1 cellular context compared by ENCODE assay signal in the genomic region with DNA sequence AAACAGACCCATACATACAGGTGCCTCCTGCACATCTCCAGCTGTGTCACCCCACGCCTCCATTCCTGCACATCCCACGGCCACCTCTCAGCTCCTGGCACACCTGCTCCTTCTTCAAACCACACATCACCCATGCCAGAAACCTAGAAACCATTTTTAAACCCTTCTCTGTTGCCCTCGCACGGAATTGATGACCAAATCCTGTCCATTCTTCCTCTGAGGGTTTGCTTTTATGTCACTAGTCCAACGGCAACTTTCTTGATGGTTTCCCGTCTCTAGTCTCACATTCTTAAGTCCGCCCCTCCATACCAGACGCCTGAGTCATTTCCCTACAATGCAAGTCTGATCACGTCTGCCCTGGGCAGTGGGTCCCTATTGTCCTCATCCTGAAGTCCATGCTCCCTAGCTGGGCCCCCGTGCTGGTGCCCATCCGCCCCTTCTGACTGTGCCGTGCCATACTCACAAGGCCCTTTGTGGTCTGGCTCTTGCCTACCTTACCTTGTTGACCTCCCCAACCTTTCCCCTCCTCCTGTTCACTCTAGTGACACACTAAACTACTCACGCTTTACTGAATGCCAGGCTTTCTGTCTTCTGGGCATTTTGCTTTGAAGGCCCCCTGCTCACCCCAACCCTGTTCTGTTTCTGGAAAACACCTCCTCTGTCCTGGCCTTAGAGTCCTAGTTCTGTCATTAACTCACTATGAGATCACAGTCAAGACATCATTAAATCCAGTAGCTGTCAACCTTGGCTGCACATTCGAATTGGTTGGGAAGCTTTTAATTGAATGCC.
TF ChIP-seq lines count a peak whose summit lies in the region.

No MANE protein-coding gene starts in this region.

TF ChIP-seq in K562, 482 proteins besides CTCF, POLR2A, EP300 and RAD21 (continued from another document and continues in another):
- TF ChIP-seq, protein P1, sequence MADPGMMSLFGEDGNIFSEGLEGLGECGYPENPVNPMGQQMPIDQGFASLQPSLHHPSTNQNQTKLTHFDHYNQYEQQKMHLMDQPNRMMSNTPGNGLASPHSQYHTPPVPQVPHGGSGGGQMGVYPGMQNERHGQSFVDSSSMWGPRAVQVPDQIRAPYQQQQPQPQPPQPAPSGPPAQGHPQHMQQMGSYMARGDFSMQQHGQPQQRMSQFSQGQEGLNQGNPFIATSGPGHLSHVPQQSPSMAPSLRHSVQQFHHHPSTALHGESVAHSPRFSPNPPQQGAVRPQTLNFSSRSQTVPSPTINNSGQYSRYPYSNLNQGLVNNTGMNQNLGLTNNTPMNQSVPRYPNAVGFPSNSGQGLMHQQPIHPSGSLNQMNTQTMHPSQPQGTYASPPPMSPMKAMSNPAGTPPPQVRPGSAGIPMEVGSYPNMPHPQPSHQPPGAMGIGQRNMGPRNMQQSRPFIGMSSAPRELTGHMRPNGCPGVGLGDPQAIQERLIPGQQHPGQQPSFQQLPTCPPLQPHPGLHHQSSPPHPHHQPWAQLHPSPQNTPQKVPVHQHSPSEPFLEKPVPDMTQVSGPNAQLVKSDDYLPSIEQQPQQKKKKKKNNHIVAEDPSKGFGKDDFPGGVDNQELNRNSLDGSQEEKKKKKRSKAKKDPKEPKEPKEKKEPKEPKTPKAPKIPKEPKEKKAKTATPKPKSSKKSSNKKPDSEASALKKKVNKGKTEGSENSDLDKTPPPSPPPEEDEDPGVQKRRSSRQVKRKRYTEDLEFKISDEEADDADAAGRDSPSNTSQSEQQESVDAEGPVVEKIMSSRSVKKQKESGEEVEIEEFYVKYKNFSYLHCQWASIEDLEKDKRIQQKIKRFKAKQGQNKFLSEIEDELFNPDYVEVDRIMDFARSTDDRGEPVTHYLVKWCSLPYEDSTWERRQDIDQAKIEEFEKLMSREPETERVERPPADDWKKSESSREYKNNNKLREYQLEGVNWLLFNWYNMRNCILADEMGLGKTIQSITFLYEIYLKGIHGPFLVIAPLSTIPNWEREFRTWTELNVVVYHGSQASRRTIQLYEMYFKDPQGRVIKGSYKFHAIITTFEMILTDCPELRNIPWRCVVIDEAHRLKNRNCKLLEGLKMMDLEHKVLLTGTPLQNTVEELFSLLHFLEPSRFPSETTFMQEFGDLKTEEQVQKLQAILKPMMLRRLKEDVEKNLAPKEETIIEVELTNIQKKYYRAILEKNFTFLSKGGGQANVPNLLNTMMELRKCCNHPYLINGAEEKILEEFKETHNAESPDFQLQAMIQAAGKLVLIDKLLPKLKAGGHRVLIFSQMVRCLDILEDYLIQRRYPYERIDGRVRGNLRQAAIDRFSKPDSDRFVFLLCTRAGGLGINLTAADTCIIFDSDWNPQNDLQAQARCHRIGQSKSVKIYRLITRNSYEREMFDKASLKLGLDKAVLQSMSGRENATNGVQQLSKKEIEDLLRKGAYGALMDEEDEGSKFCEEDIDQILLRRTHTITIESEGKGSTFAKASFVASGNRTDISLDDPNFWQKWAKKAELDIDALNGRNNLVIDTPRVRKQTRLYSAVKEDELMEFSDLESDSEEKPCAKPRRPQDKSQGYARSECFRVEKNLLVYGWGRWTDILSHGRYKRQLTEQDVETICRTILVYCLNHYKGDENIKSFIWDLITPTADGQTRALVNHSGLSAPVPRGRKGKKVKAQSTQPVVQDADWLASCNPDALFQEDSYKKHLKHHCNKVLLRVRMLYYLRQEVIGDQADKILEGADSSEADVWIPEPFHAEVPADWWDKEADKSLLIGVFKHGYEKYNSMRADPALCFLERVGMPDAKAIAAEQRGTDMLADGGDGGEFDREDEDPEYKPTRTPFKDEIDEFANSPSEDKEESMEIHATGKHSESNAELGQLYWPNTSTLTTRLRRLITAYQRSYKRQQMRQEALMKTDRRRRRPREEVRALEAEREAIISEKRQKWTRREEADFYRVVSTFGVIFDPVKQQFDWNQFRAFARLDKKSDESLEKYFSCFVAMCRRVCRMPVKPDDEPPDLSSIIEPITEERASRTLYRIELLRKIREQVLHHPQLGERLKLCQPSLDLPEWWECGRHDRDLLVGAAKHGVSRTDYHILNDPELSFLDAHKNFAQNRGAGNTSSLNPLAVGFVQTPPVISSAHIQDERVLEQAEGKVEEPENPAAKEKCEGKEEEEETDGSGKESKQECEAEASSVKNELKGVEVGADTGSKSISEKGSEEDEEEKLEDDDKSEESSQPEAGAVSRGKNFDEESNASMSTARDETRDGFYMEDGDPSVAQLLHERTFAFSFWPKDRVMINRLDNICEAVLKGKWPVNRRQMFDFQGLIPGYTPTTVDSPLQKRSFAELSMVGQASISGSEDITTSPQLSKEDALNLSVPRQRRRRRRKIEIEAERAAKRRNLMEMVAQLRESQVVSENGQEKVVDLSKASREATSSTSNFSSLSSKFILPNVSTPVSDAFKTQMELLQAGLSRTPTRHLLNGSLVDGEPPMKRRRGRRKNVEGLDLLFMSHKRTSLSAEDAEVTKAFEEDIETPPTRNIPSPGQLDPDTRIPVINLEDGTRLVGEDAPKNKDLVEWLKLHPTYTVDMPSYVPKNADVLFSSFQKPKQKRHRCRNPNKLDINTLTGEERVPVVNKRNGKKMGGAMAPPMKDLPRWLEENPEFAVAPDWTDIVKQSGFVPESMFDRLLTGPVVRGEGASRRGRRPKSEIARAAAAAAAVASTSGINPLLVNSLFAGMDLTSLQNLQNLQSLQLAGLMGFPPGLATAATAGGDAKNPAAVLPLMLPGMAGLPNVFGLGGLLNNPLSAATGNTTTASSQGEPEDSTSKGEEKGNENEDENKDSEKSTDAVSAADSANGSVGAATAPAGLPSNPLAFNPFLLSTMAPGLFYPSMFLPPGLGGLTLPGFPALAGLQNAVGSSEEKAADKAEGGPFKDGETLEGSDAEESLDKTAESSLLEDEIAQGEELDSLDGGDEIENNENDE (IDR thresholded peaks at IDR 0.05; ENCODE audit: low read depth, low read length): no peak
- no peak for TF ChIP-seq POLR2AphosphoS2 (IDR thresholded peaks at IDR 0.05; ENCODE audit: low read length)
- no peak for TF ChIP-seq ZNF165 (CRISPR knock-in tag; IDR thresholded peaks at IDR 0.05; ENCODE audit: borderline replicate concordance)
- peak; percentile 77 for TF ChIP-seq JUND (IDR thresholded peaks at IDR 0.05; ENCODE audit: borderline replicate concordance, low read depth, low read length)
- no peak for TF ChIP-seq JUND (tag; IDR thresholded peaks at IDR 0.05; ENCODE audit: borderline replicate concordance, low read depth, low read length)
- TF ChIP-seq HNRNPUL1 (IDR thresholded peaks at IDR 0.05; ENCODE audit: low read length): no peak
- 0 out of 2 replicates have a peak, but pooled peaks have one; percentile 50 for TF ChIP-seq ZNF584 (CRISPR knock-in tag; IDR thresholded peaks at IDR 0.05; ENCODE audit: low read depth)
- TF ChIP-seq, protein P2, sequence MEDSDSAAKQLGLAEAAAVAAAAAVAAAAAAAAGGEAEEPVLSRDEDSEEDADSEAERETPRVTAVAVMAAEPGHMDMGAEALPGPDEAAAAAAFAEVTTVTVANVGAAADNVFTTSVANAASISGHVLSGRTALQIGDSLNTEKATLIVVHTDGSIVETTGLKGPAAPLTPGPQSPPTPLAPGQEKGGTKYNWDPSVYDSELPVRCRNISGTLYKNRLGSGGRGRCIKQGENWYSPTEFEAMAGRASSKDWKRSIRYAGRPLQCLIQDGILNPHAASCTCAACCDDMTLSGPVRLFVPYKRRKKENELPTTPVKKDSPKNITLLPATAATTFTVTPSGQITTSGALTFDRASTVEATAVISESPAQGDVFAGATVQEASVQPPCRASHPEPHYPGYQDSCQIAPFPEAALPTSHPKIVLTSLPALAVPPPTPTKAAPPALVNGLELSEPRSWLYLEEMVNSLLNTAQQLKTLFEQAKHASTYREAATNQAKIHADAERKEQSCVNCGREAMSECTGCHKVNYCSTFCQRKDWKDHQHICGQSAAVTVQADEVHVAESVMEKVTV (CRISPR knock-in tag; IDR thresholded peaks at IDR 0.05): no peak
- TF ChIP-seq, protein P3, sequence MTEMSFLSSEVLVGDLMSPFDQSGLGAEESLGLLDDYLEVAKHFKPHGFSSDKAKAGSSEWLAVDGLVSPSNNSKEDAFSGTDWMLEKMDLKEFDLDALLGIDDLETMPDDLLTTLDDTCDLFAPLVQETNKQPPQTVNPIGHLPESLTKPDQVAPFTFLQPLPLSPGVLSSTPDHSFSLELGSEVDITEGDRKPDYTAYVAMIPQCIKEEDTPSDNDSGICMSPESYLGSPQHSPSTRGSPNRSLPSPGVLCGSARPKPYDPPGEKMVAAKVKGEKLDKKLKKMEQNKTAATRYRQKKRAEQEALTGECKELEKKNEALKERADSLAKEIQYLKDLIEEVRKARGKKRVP (CRISPR knock-in tag; IDR thresholded peaks at IDR 0.05): no peak
- no peak for TF ChIP-seq NFE2L1 (tag; IDR thresholded peaks at IDR 0.05; ENCODE audit: borderline replicate concordance, low read depth)
- no peak for TF ChIP-seq FIP1L1 (IDR thresholded peaks at IDR 0.05; ENCODE audit: low read depth, low read length, poor library complexity, severe bottlenecking)
- no peak for TF ChIP-seq SP1 (CRISPR knock-in tag; IDR thresholded peaks at IDR 0.05)
- no peak for TF ChIP-seq MTA2 (IDR thresholded peaks at IDR 0.05; ENCODE audit: low read depth)
- TF ChIP-seq ZNF175 (CRISPR knock-in tag; IDR thresholded peaks at IDR 0.05; ENCODE audit: low read depth): peak; percentile 46; the same call in 1 of the 2 replicates
- TF ChIP-seq, protein P4, sequence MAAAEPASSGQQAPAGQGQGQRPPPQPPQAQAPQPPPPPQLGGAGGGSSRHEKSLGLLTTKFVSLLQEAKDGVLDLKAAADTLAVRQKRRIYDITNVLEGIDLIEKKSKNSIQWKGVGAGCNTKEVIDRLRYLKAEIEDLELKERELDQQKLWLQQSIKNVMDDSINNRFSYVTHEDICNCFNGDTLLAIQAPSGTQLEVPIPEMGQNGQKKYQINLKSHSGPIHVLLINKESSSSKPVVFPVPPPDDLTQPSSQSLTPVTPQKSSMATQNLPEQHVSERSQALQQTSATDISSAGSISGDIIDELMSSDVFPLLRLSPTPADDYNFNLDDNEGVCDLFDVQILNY (CRISPR knock-in tag; IDR thresholded peaks at IDR 0.05): no peak
- TF ChIP-seq NCOR1 (IDR thresholded peaks at IDR 0.05): no peak
- TF ChIP-seq ZNF23 (CRISPR knock-in tag; IDR thresholded peaks at IDR 0.05): no peak
- no peak for TF ChIP-seq SIRT6 (IDR thresholded peaks at IDR 0.05; ENCODE audit: low read depth, low read length)
- TF ChIP-seq ZNF316 (IDR thresholded peaks at IDR 0.05): no peak
- TF ChIP-seq, protein P5, sequence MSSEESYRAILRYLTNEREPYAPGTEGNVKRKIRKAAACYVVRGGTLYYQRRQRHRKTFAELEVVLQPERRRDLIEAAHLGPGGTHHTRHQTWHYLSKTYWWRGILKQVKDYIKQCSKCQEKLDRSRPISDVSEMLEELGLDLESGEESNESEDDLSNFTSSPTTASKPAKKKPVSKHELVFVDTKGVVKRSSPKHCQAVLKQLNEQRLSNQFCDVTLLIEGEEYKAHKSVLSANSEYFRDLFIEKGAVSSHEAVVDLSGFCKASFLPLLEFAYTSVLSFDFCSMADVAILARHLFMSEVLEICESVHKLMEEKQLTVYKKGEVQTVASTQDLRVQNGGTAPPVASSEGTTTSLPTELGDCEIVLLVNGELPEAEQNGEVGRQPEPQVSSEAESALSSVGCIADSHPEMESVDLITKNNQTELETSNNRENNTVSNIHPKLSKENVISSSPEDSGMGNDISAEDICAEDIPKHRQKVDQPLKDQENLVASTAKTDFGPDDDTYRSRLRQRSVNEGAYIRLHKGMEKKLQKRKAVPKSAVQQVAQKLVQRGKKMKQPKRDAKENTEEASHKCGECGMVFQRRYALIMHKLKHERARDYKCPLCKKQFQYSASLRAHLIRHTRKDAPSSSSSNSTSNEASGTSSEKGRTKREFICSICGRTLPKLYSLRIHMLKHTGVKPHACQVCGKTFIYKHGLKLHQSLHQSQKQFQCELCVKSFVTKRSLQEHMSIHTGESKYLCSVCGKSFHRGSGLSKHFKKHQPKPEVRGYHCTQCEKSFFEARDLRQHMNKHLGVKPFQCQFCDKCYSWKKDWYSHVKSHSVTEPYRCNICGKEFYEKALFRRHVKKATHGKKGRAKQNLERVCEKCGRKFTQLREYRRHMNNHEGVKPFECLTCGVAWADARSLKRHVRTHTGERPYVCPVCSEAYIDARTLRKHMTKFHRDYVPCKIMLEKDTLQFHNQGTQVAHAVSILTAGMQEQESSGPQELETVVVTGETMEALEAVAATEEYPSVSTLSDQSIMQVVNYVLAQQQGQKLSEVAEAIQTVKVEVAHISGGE (CRISPR knock-in tag; IDR thresholded peaks at IDR 0.05): 0 out of 6 replicates have a peak, but pooled peaks of 1 of the 3 experiments have one; percentile 14
- TF ChIP-seq SMAD4 (CRISPR knock-in tag; conservative IDR thresholded peaks at IDR 0.05): peak; percentile 54
- TF ChIP-seq, protein P6, sequence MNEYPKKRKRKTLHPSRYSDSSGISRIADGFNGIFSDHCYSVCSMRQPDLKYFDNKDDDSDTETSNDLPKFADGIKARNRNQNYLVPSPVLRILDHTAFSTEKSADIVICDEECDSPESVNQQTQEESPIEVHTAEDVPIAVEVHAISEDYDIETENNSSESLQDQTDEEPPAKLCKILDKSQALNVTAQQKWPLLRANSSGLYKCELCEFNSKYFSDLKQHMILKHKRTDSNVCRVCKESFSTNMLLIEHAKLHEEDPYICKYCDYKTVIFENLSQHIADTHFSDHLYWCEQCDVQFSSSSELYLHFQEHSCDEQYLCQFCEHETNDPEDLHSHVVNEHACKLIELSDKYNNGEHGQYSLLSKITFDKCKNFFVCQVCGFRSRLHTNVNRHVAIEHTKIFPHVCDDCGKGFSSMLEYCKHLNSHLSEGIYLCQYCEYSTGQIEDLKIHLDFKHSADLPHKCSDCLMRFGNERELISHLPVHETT (CRISPR knock-in tag; conservative IDR thresholded peaks at IDR 0.05 in 1 of 2, IDR thresholded peaks at IDR 0.05 in 1 of 2): no peak
- TF ChIP-seq, protein P7, sequence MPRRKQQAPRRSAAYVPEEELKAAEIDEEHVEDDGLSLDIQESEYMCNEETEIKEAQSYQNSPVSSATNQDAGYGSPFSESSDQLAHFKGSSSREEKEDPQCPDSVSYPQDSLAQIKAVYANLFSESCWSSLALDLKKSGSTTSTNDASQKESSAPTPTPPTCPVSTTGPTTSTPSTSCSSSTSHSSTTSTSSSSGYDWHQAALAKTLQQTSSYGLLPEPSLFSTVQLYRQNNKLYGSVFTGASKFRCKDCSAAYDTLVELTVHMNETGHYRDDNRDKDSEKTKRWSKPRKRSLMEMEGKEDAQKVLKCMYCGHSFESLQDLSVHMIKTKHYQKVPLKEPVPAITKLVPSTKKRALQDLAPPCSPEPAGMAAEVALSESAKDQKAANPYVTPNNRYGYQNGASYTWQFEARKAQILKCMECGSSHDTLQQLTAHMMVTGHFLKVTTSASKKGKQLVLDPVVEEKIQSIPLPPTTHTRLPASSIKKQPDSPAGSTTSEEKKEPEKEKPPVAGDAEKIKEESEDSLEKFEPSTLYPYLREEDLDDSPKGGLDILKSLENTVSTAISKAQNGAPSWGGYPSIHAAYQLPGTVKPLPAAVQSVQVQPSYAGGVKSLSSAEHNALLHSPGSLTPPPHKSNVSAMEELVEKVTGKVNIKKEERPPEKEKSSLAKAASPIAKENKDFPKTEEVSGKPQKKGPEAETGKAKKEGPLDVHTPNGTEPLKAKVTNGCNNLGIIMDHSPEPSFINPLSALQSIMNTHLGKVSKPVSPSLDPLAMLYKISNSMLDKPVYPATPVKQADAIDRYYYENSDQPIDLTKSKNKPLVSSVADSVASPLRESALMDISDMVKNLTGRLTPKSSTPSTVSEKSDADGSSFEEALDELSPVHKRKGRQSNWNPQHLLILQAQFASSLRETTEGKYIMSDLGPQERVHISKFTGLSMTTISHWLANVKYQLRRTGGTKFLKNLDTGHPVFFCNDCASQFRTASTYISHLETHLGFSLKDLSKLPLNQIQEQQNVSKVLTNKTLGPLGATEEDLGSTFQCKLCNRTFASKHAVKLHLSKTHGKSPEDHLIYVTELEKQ (CRISPR knock-in tag; IDR thresholded peaks at IDR 0.05): no peak
- TF ChIP-seq GABPA (tag; conservative IDR thresholded peaks at IDR 0.05; ENCODE audit: low read depth): no peak
- no peak for TF ChIP-seq BMI1 (IDR thresholded peaks at IDR 0.05; ENCODE audit: low read length)
- no peak for TF ChIP-seq FOXM1 (IDR thresholded peaks at IDR 0.05; ENCODE audit: low read depth)
- 0 out of 2 replicates have a peak, but pooled peaks have one; percentile 39 for TF ChIP-seq FOXM1 (CRISPR knock-in tag; IDR thresholded peaks at IDR 0.05; ENCODE audit: low read depth)
- peak; percentile 65; the same call in 1 of the 2 replicates for TF ChIP-seq DMBX1 (CRISPR knock-in tag; IDR thresholded peaks at IDR 0.05; ENCODE audit: borderline replicate concordance)
- no peak for TF ChIP-seq ZNF124 (CRISPR knock-in tag; IDR thresholded peaks at IDR 0.05)
- TF ChIP-seq GATAD2A (IDR thresholded peaks at IDR 0.05): no peak
